In genomic region chr6:89243331-89243629, GRCh38 we compare ENCODE assay signal across 16 cellular contexts. TPM values are rescaled to one million over a fixed set of nuclear protein-coding genes. Genes with fewer than 3 reads are reported as not detected.
DNase-seq lines count a peak whose midpoint lies in the region; ATAC-seq, FAIRE-seq and TF ChIP-seq lines count a peak whose summit lies in the region.
"Had no signal": no experiment of that assay in that cellular context is flagged by ENCODE, and none has a peak within 500 bp of the region (broad histone marks: within the 10 kb centered on the region; RNA-seq: fewer than 3 reads in every experiment).

No MANE protein-coding gene starts in this region.

- H3K9ac ChIP-seq in neuronal stem cell (ENCODE audit: low read depth, low read length, poor library complexity) (no peak overlapping the region), HepG2 (ENCODE audit: insufficient read depth, low read depth, low read length) (no peak overlapping the region)
- H3K9ac ChIP-seq: BLaER1, KMS-11 had no signal

- no TSS peak for BruUV-seq in HepG2 (replicated peaks; lab: Mats Ljungman, UMichigan)

- no peaks in the 10 kb centered on the region for H4K20me1 ChIP-seq in HepG2 (ENCODE audit: insufficient read depth, low read length)
- H4K20me1 ChIP-seq: BLaER1 had no signal

- H3K27me3 Mint-ChIP-seq in WTC11 (ENCODE audit: low read depth) = peaks cover 18% of the 10 kb centered on the region

- H2BK15ac ChIP-seq in neuronal stem cell (ENCODE audit: low read length) = no peak overlapping the region

- no peak for TF ChIP-seq RAD21 in HepG2 (CRISPR knock-in tag; IDR thresholded peaks at IDR 0.05)

- no peak overlapping the region for H2BK120ac ChIP-seq in neuronal stem cell (ENCODE audit: low read depth, low read length)

- in situ Hi-C loops in HepG2 (cut with HindIII; ENCODE audit: extremely low pct_ligation_motif_present, low pct_unique_long_range_greater_than_20kb) = loop anchor here (5.0 kb wide), 2 partner anchors 121 to 261 kb away; no protein-coding TSS in a partner anchor

- ATAC-seq in WTC11 (no peak), HepG2 (no peak), GM21360 (IDR thresholded peaks at IDR 0.05; ENCODE audit: unreplicated experiment) (no peak)

- H3K27ac ChIP-seq in neuronal stem cell (replicated peaks; ENCODE audit: low read length) (no peak overlapping the region), HepG2 (ENCODE audit: extremely low read length, insufficient read depth, low read length) (no peak overlapping the region)
- H3K27ac ChIP-seq: BLaER1, KMS-11 had no signal

- no peak overlapping the region for H4K91ac ChIP-seq in neuronal stem cell (ENCODE audit: low read depth, low read length, poor library complexity)

- H3K4me3 Mint-ChIP-seq in WTC11 = peak overlapping the region; percentile 28; the same call in 1 of the 2 replicates
- H3K4me3 Mint-ChIP-seq: CD8-positive, alpha-beta memory T cell had no signal

- H3K36me3 ChIP-seq in neuronal stem cell (replicated peaks in 1 of 2; ENCODE audit: control insufficient read depth in 2 of 2, insufficient read depth in 2 of 2, low read length in 2 of 2) (no peaks in the 10 kb centered on the region), HepG2 (replicated peaks in 1 of 2; ENCODE audit: control insufficient read depth in 1 of 2, insufficient read depth in 2 of 2, low read length in 2 of 2) (no peaks in the 10 kb centered on the region)
- H3K36me3 ChIP-seq: BLaER1, MG63 had no signal

- POLR2A ChIA-PET in WTC11 (lab: Charles Lee) (no interaction called here), HepG2 (lab: Yijun Ruan, JAX) (no interaction called here)

- H3K14ac ChIP-seq in neuronal stem cell (ENCODE audit: low read length) = no peak overlapping the region

- H3K4me1 ChIP-seq in neuronal stem cell (ENCODE audit: control insufficient read depth in 2 of 2, insufficient read depth in 1 of 2, low read depth in 1 of 2, low read length in 2 of 2) = peaks cover 1 to 3% of the 10 kb centered on the region in 2 donors
- no peaks in the 10 kb centered on the region for H3K4me1 ChIP-seq in HepG2 (ENCODE audit: insufficient read depth, low read length)

- H3K79me2 ChIP-seq in HepG2 (ENCODE audit: insufficient read depth, low read length) = no peaks in the 10 kb centered on the region

- no peak overlapping the region for H2BK12ac ChIP-seq in neuronal stem cell (ENCODE audit: low read length)

- H3K9me3 ChIP-seq in neuronal stem cell (replicated peaks in 1 of 2; ENCODE audit: control insufficient read depth in 2 of 2, insufficient read depth in 1 of 2, low read depth in 1 of 2, low read length in 2 of 2) (no peaks in the 10 kb centered on the region), HepG2 (ENCODE audit: low read length) (no peaks in the 10 kb centered on the region)
- H3K9me3 ChIP-seq: BLaER1, MG63 had no signal

- H2AFZ ChIP-seq in neuronal stem cell (ENCODE audit: low read length) = peak overlapping the region; percentile 55
- H2AFZ ChIP-seq in HepG2 (ENCODE audit: low read length) = no peak overlapping the region

- DNase-seq in HS-5 (ENCODE audit: low read depth) = peak; percentile 26
- no peak for DNase-seq in WTC11 (ENCODE audit: low spot score)
- DNase-seq in fibroblast of peridontal ligament (ENCODE audit: extremely low read depth) = peak; percentile 5
- DNase-seq in neuronal stem cell (ENCODE audit: low spot score) = no peak
- no peak for DNase-seq in HepG2 (ENCODE audit: low spot score)
- no peak for DNase-seq in NCI-H1417 (lab: John Stamatoyannopoulos, UW)
- no peak for DNase-seq in stimulated activated CD4-positive, alpha-beta T cell treated with anti-CD3 and anti-CD28 coated beads, Interleukin-1b, Interleukin-23, amount 100 ng/mL, for 48 hours
- DNase-seq: MG63, T-helper 1 cell had no signal

- H2AK5ac ChIP-seq in neuronal stem cell (ENCODE audit: low read depth, low read length) = no peak overlapping the region

- no peak overlapping the region for H2BK5ac ChIP-seq in neuronal stem cell (ENCODE audit: low read length)

- no peak overlapping the region for H4K8ac ChIP-seq in neuronal stem cell (ENCODE audit: low read depth, low read length)

- intact Hi-C loops in HepG2 (cut with micrococcal nuclease; ENCODE audit: unreplicated experiment) = no loop called here

- peaks cover 40% of the 10 kb centered on the region for H3K4me1 Mint-ChIP-seq in WTC11

- WGBS in neuronal stem cell (ENCODE audit: extremely low coverage in 2 of 2, insufficient read length in 2 of 2, insufficient replicate concordance in 1 of 2), 2 donors = no CpG with 5 or more reads among the region's 1 CpG
- 7% methylated on average over 1 of the region's 1 CpG for WGBS in HepG2 (ENCODE audit: low lambda C conversion rate)

- H3K23ac ChIP-seq in neuronal stem cell (ENCODE audit: low read depth, low read length, poor library complexity) = no peak overlapping the region

- H3K4me3 ChIP-seq in neuronal stem cell (ENCODE audit: low read length in 2 of 2) (no peak overlapping the region), HepG2 (replicated peaks in 1 of 3; ENCODE audit: insufficient read depth in 1 of 3, low read depth in 2 of 3, low read length in 3 of 3) (no peak overlapping the region)
- H3K4me3 ChIP-seq: BLaER1, MG63 had no signal

- H3K27me3 ChIP-seq in neuronal stem cell (ENCODE audit: control insufficient read depth in 3 of 3, insufficient read depth in 3 of 3, low read depth in 1 of 3, low read length in 3 of 3) (peaks cover 0 to 15% (median 0%) of the 10 kb centered on the region in 3 experiments), HepG2 (ENCODE audit: control insufficient read depth in 1 of 2, insufficient read depth in 2 of 2, low read length in 2 of 2) (no peaks in the 10 kb centered on the region)
- H3K27me3 ChIP-seq: BLaER1, MG63 had no signal

- TF ChIP-seq CTCF in WTC11 (IDR thresholded peaks at IDR 0.05) (no peak), HepG2 (CRISPR knock-in tag; IDR thresholded peaks at IDR 0.05) (no peak)

- no peak overlapping the region for H3K18ac ChIP-seq in neuronal stem cell (ENCODE audit: low read length)

- peak overlapping the region; percentile 51; the same call in 1 of the 2 replicates for H3K27ac Mint-ChIP-seq in WTC11
- H3K27ac Mint-ChIP-seq: CD8-positive, alpha-beta memory T cell had no signal

- FAIRE-seq in HepG2 (lab: Jason Lieb, UNC) = no peak
- FAIRE-seq: H54 had no signal

- TF ChIP-seq POLR2A in HepG2 (IDR thresholded peaks at IDR 0.05; ENCODE audit: insufficient read depth in 1 of 2, low read depth in 2 of 2, low read length in 2 of 2) = no peak

- H3K9me3 Mint-ChIP-seq in WTC11 = peaks cover 2% of the 10 kb centered on the region

- H3K36me3 Mint-ChIP-seq in WTC11 = peaks cover 2% of the 10 kb centered on the region; the same call in 1 of the 2 replicates
- H3K36me3 Mint-ChIP-seq: CD8-positive, alpha-beta memory T cell had no signal

- H3K4ac ChIP-seq in neuronal stem cell (ENCODE audit: low read length) = no peak overlapping the region

- CTCF ChIA-PET in WTC11 (lab: Charles Lee) = interaction anchor here (0.7 kb wide), 1 partner anchor 163 kb away, joined by 6 read pairs; the partner anchor contains the start of gene PNRC1
- CTCF ChIA-PET in HepG2 (lab: Yijun Ruan, JAX; ENCODE audit: low intra/inter-chr PET ratio, low total read pairs) = interaction anchor here (2.4 to 4.8 kb wide), 2 partner anchors 121 to 260 kb away, joined by 32 to 33 read pairs; no protein-coding TSS in a partner anchor

- TF ChIP-seq EP300 in HepG2 (IDR thresholded peaks at IDR 0.05; ENCODE audit: low read depth in 2 of 2, low read length in 2 of 2) (no peak), HepG2 (CRISPR knock-in tag; IDR thresholded peaks at IDR 0.05; ENCODE audit: borderline replicate concordance) (no peak)

- no peak overlapping the region for H3K4me2 ChIP-seq in neuronal stem cell (ENCODE audit: insufficient read depth, low read length, poor library complexity, severe bottlenecking)
- no peak overlapping the region for H3K4me2 ChIP-seq in HepG2 (ENCODE audit: low read depth, low read length)

- H3K79me1 ChIP-seq in neuronal stem cell (ENCODE audit: low read depth, low read length) = no peaks in the 10 kb centered on the region

TF ChIP-seq in HepG2, 621 proteins besides CTCF, POLR2A, EP300 and RAD21 (continues in another document):
- TF ChIP-seq ZNF546 (CRISPR knock-in tag; conservative IDR thresholded peaks at IDR 0.05) (no peak), ZSCAN31 (CRISPR knock-in tag; IDR thresholded peaks at IDR 0.05; ENCODE audit: low read depth) (no peak)

RNA-seq across cellular contexts. Expression of gene GABRR1, which starts 26.1 kb away (rescaled TPM):
- total RNA-seq in WTC11 (2021) = 0.23 to 0.30 TPM (median 0.24 TPM) in 3 replicates
- polyA plus RNA-seq in neuronal stem cell (2013, experiment 1 of 2) = not detected
- not detected for polyA plus RNA-seq in neuronal stem cell (2013, experiment 2 of 2)
- total RNA-seq in HepG2 (2016; rRNA removed; fragmentation: Illumina TruSeq; extraction: Trizol) = not detected in 2 replicates
- total RNA-seq in HepG2 (2016; cell fraction: cytosol; rRNA removed; fragmentation: Illumina TruSeq; extraction: Trizol; ENCODE audit: low read depth) = not detected in 2 replicates
- not detected in 2 replicates for total RNA-seq in HepG2 (2016; cell fraction: insoluble cytoplasmic fraction; rRNA removed; fragmentation: Illumina TruSeq; extraction: Trizol)
- not detected in 2 replicates for total RNA-seq in HepG2 (2016; cell fraction: membrane; rRNA removed; fragmentation: Illumina TruSeq; extraction: Trizol)
- total RNA-seq in HepG2 (2016; cell fraction: nucleus; rRNA removed; fragmentation: Illumina TruSeq; extraction: Trizol) = not detected in 2 replicates
- polyA plus RNA-seq in HepG2 (2011; rRNA removed) = not detected in 2 replicates
- polyA plus RNA-seq in HepG2 (2011; cell fraction: cytosol; rRNA removed) = not detected in 2 replicates
- not detected in 2 replicates for polyA plus RNA-seq in HepG2 (2011; cell fraction: nucleus; rRNA removed)
- polyA plus RNA-seq in HepG2 (2012) = not detected in 2 replicates
- not detected in 2 replicates for polyA plus RNA-seq in HepG2 (2016; cell fraction: cytosol; fragmentation: Illumina TruSeq; extraction: Trizol; ENCODE audit: low read depth)
- not detected in 2 replicates for polyA plus RNA-seq in HepG2 (2016; cell fraction: insoluble cytoplasmic fraction; fragmentation: Illumina TruSeq; extraction: Trizol; ENCODE audit: low read depth)
- not detected in 2 replicates for polyA plus RNA-seq in HepG2 (2016; cell fraction: membrane; fragmentation: Illumina TruSeq; extraction: Trizol; ENCODE audit: low read depth)
- polyA plus RNA-seq in HepG2 (2016; cell fraction: nucleus; fragmentation: Illumina TruSeq; extraction: Trizol; ENCODE audit: insufficient read depth, low read depth) = not detected in 2 replicates
- polyA minus RNA-seq in HepG2 (2011; rRNA and poly(A)+ RNA removed; ENCODE audit: low replicate concordance) = not detected in 2 replicates
- polyA minus RNA-seq in HepG2 (2011; cell fraction: cytosol; rRNA and poly(A)+ RNA removed) = not detected in 2 replicates
- polyA minus RNA-seq in HepG2 (2011; cell fraction: nucleus; rRNA and poly(A)+ RNA removed) = not detected in 2 replicates
- total RNA-seq: CD8-positive, alpha-beta memory T cell; PC-3 had no signal
- polyA plus RNA-seq: AG04450; CD8-positive, alpha-beta memory T cell had no signal

Comparison
In these comparisons a context has a peak if more than half of its experiments do, and no peak if none do; other contexts are left out.
1. DNase-seq: peak in HS-5 (single experiment) and fibroblast of peridontal ligament (single experiment); none in WTC11 (single experiment), neuronal stem cell (single experiment), HepG2 (single experiment), NCI-H1417 (0 of 3) and stimulated activated CD4-positive, alpha-beta T cell treated with anti-CD3 and anti-CD28 coated beads, Interleukin-1b, Interleukin-23, amount 100 ng/mL, for 48 hours (single experiment).